In genomic region chr7:24609059-24609458, GRCh38 we compare ENCODE assay signal across 25 cellular contexts. TPM values are rescaled to one million over a fixed set of nuclear protein-coding genes. Genes with fewer than 3 reads are reported as not detected.
DNase-seq lines count a peak whose midpoint lies in the region; ATAC-seq and TF ChIP-seq lines count a peak whose summit lies in the region.
"Had no signal": no experiment of that assay in that cellular context is flagged by ENCODE, and none has a peak within 500 bp of the region (broad histone marks: within the 10 kb centered on the region; RNA-seq: fewer than 3 reads in every experiment).

No MANE protein-coding gene starts in this region.

- H3K36me3 ChIP-seq in breast epithelium (no peaks in the 10 kb centered on the region), iPS-20b (ENCODE audit: insufficient read depth, low read depth, low read length) (no peaks in the 10 kb centered on the region), WERI-Rb-1 (no peaks in the 10 kb centered on the region)
- no peaks in the 10 kb centered on the region for H3K36me3 ChIP-seq in naive thymus-derived CD4-positive, alpha-beta T cell (ENCODE audit: control insufficient read depth in 2 of 3, insufficient read depth in 3 of 3, low read length in 3 of 3)
- H3K36me3 ChIP-seq: gastrocnemius medialis, HAP-1, left lung, neutrophil had no signal

- intact Hi-C loops in MCF 10A (cut with micrococcal nuclease) (no loop called here), breast epithelium (cut with DNase I; ENCODE audit: low total_unique reads) (no loop called here)
- intact Hi-C loops in naive thymus-derived CD4-positive, alpha-beta T cell (cut with micrococcal nuclease) = no loop called here

- H3K4me1 ChIP-seq in breast epithelium = no peaks in the 10 kb centered on the region
- peaks cover 36% of the 10 kb centered on the region; the same call in 1 of the 2 replicates for H3K4me1 ChIP-seq in iPS-20b (ENCODE audit: insufficient read depth, low read length)
- no peaks in the 10 kb centered on the region for H3K4me1 ChIP-seq in naive thymus-derived CD4-positive, alpha-beta T cell (ENCODE audit: control insufficient read depth in 2 of 2, insufficient read depth in 2 of 2, low read length in 2 of 2)
- H3K4me1 ChIP-seq: left lung had no signal

- H3K36me3 Mint-ChIP-seq in MCF 10A (ENCODE audit: insufficient read depth, unreplicated experiment) = no peaks in the 10 kb centered on the region
- H3K36me3 Mint-ChIP-seq in naive thymus-derived CD4-positive, alpha-beta T cell = peaks cover 3 to 21% (median 12%) of the 10 kb centered on the region in 5 donors

- H3K27ac ChIP-seq in breast epithelium (no peak overlapping the region), iPS-20b (ENCODE audit: low read length) (peak overlapping the region; percentile 0), WERI-Rb-1 (no peak overlapping the region)
- H3K27ac ChIP-seq in naive thymus-derived CD4-positive, alpha-beta T cell (ENCODE audit: low read depth, low read length) = no peak overlapping the region
- H3K27ac ChIP-seq: A549, C4-2B, left lung, neutrophil, VCaP had no signal

- CTCF ChIA-PET in MCF 10A (lab: Yijun Ruan, JAX) = no interaction called here
- CTCF ChIA-PET in naive thymus-derived CD4-positive, alpha-beta T cell (lab: Charles Lee) = no interaction called here

- H3K4me3 ChIP-seq in breast epithelium = no peak overlapping the region
- no peak overlapping the region; the same call in 1 of the 2 replicates for H3K4me3 ChIP-seq in iPS-20b (ENCODE audit: low read length)
- H3K4me3 ChIP-seq in WERI-Rb-1 (ENCODE audit: low read depth, low read length) = no peak overlapping the region
- no peak overlapping the region for H3K4me3 ChIP-seq in naive thymus-derived CD4-positive, alpha-beta T cell (ENCODE audit: low read length)
- H3K4me3 ChIP-seq: A549, gastrocnemius medialis, HAP-1, left lung, mucosa of descending colon had no signal

- TF ChIP-seq CTCF in MCF 10A (IDR thresholded peaks at IDR 0.05; ENCODE audit: unreplicated experiment) = no peak
- TF ChIP-seq CTCF in breast epithelium (IDR thresholded peaks at IDR 0.05) = no peak
- TF ChIP-seq CTCF in WERI-Rb-1 (IDR thresholded peaks at IDR 0.05; ENCODE audit: low read depth, low read length) = no peak

- no peak overlapping the region for H3K27ac Mint-ChIP-seq in MCF 10A (ENCODE audit: low read depth, unreplicated experiment)
- no peak overlapping the region for H3K27ac Mint-ChIP-seq in naive thymus-derived CD4-positive, alpha-beta T cell
- H3K27ac Mint-ChIP-seq: activated CD8-positive, alpha-beta T cell treated with anti-CD3 and anti-CD28 coated beads for 36 hours; activated naive CD8-positive, alpha-beta T cell had no signal

- H3K4me3 Mint-ChIP-seq in MCF 10A (ENCODE audit: unreplicated experiment) = no peak overlapping the region
- no peak overlapping the region for H3K4me3 Mint-ChIP-seq in naive thymus-derived CD4-positive, alpha-beta T cell
- H3K4me3 Mint-ChIP-seq: activated CD8-positive, alpha-beta T cell treated with anti-CD3 and anti-CD28 coated beads for 36 hours; activated naive CD8-positive, alpha-beta T cell; brain had no signal

- DNase-seq in MCF 10A (ENCODE audit: unreplicated experiment) (peak; percentile 21), breast epithelium (ENCODE audit: low spot score in 2 of 2) (no peak), amniotic epithelial cell (ENCODE audit: low read depth) (peak; percentile 44), WERI-Rb-1 (no peak), NCI-H774 (lab: John Stamatoyannopoulos, UW) (no peak), DMS79 treated with DMSO at 0.1 percent for 48 hours (lab: John Stamatoyannopoulos, UW) (no peak)
- DNase-seq in naive thymus-derived CD4-positive, alpha-beta T cell = no peak
- DNase-seq: activated CD8-positive, alpha-beta T cell treated with anti-CD3 and anti-CD28 coated beads for 36 hours; activated T-cell treated with anti-CD3 and anti-CD28 coated beads, Interleukin-2, amount 50 U/mL, for 48 hours; erythroblast; gastrocnemius medialis; left lung; mucosa of descending colon; NCI-H1930; NCI-H446 treated with DMSO at 0.1 percent for 48 hours; Right ventricle myocardium superior; T-helper 1 cell had no signal

- ATAC-seq in naive thymus-derived CD4-positive, alpha-beta T cell = no peak
- ATAC-seq: A549; activated CD8-positive, alpha-beta T cell treated with anti-CD3 and anti-CD28 coated beads for 36 hours; gastrocnemius medialis; left lung; mucosa of descending colon had no signal

- H3K27me3 Mint-ChIP-seq in MCF 10A (ENCODE audit: insufficient read depth, unreplicated experiment) = no peaks in the 10 kb centered on the region
- H3K27me3 Mint-ChIP-seq in naive thymus-derived CD4-positive, alpha-beta T cell = no peaks in the 10 kb centered on the region
- H3K27me3 Mint-ChIP-seq: activated CD8-positive, alpha-beta T cell treated with anti-CD3 and anti-CD28 coated beads for 36 hours; activated naive CD8-positive, alpha-beta T cell; brain had no signal

- H3K9ac ChIP-seq in iPS-20b (ENCODE audit: low read depth, low read length) = peak overlapping the region; percentile 11; the same call in 1 of the 2 replicates

- no peaks in the 10 kb centered on the region for H3K9me3 ChIP-seq in breast epithelium
- no peaks in the 10 kb centered on the region for H3K9me3 ChIP-seq in iPS-20b (ENCODE audit: insufficient read depth, low read depth, low read length)
- no peaks in the 10 kb centered on the region for H3K9me3 ChIP-seq in WERI-Rb-1 (ENCODE audit: severe bottlenecking)
- no peaks in the 10 kb centered on the region for H3K9me3 ChIP-seq in naive thymus-derived CD4-positive, alpha-beta T cell (ENCODE audit: control insufficient read depth in 2 of 3, low read length in 3 of 3)
- H3K9me3 ChIP-seq: A549, gastrocnemius medialis, HAP-1, left lung, mucosa of descending colon, neutrophil had no signal

- no peak for TF ChIP-seq POLR2A in breast epithelium (IDR thresholded peaks at IDR 0.05)

- POLR2A ChIA-PET in MCF 10A (lab: Yijun Ruan, JAX) = no interaction called here
- POLR2A ChIA-PET in naive thymus-derived CD4-positive, alpha-beta T cell (lab: Charles Lee) = no interaction called here

- no TSS peak for BruUV-seq in MCF 10A (replicated peaks; lab: Mats Ljungman, UMichigan)

- H3K27me3 ChIP-seq in breast epithelium (no peaks in the 10 kb centered on the region), iPS-20b (ENCODE audit: insufficient read depth, low read length) (no peaks in the 10 kb centered on the region), WERI-Rb-1 (ENCODE audit: insufficient read depth, low read depth, severe bottlenecking) (no peaks in the 10 kb centered on the region)
- no peaks in the 10 kb centered on the region for H3K27me3 ChIP-seq in naive thymus-derived CD4-positive, alpha-beta T cell (ENCODE audit: control insufficient read depth in 2 of 2, insufficient read depth in 2 of 2, low read length in 2 of 2)
- H3K27me3 ChIP-seq: gastrocnemius medialis, left lung, neutrophil had no signal

- H3K4me1 Mint-ChIP-seq in MCF 10A (ENCODE audit: insufficient read depth, unreplicated experiment) = peaks cover 7% of the 10 kb centered on the region
- peaks cover 6 to 61% (median 42%) of the 10 kb centered on the region in 7 donors for H3K4me1 Mint-ChIP-seq in naive thymus-derived CD4-positive, alpha-beta T cell

- H3K9me3 Mint-ChIP-seq in MCF 10A (ENCODE audit: unreplicated experiment) = peaks cover 8% of the 10 kb centered on the region
- peaks cover 0 to 9% (median 4%) of the 10 kb centered on the region in 11 donors for H3K9me3 Mint-ChIP-seq in naive thymus-derived CD4-positive, alpha-beta T cell

RNA-seq across cellular contexts. Expression of gene PALS2, which starts 35.8 kb away (rescaled TPM):
- 36.3 and 45.9 TPM in 2 replicates for total RNA-seq in MCF 10A (2022)
- total RNA-seq in breast epithelium = 10 to 100 TPM; 17.8 to 32.6 (median 29.2) TPM
- 10 to 100 TPM; 15.4 to 58.4 (median 34.0) TPM for total RNA-seq in naive thymus-derived CD4-positive, alpha-beta T cell
- polyA plus RNA-seq in naive thymus-derived CD4-positive, alpha-beta T cell = 10 to 100 TPM; 14.7 to 18.3 TPM

Comparison
In these comparisons a context has a peak if more than half of its experiments do, and no peak if none do; other contexts are left out.
1. DNase-seq: peak in MCF 10A (single experiment) and amniotic epithelial cell (single experiment); none in breast epithelium (0 of 2), WERI-Rb-1 (single experiment), NCI-H774 (single experiment), naive thymus-derived CD4-positive, alpha-beta T cell (0 of 9) and DMS79 treated with DMSO at 0.1 percent for 48 hours (single experiment).